Comparison of ENCODE assay signal across 8 cellular contexts in the genomic region with DNA sequence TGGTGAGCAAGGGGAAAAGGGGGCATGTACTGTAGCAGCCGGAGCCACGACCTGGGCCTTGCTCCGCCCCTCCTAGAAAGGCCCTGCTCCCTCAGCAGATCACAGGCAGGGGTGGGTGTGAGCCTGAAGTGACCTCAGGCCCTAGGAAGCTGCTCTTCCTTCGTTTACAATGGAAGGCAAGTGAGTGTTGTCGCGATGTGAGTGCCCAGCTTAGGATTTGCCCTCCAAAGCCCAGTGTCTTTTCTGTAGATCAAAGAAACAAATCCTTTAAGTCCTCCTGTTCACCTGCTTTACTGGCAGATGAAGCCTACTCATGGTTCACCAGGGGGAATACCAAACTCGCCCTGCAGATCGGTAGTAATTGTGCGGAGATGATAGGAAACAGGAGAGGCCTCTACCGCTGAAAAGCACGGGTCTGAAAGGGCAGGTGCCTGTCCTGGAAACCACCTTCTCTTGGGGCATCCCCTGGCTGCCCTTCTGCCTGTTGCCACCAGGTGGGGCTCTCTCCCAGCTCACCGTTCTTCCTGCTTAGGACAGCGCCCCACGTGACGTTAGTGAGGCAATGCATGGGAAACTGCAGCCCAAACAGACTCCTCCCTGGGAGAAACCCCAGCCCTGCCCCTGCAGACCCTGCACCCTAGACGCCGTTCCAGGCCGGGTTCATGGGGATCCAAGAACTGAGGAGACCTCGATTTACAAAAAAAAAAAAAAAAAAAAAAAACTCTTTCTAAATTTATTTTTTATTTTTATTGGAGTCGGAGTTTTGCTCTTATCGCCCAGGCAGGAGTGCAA. TPM values are rescaled to one million over a fixed set of nuclear protein-coding genes. Genes with fewer than 3 reads are reported as not detected.
A peak's percentile ranks its signal among the peaks of the same experiment; 100 is the strongest.
DNase-seq lines count a peak whose midpoint lies in the region; ATAC-seq, FAIRE-seq and TF ChIP-seq lines count a peak whose summit lies in the region.

No MANE protein-coding gene starts in this region.

- peak; percentile 81 for ATAC-seq in HG02840 (IDR thresholded peaks at IDR 0.05; ENCODE audit: low FRiP score, unreplicated experiment)
- peak; percentile 92 to 95 for ATAC-seq in activated naive CD4-positive, alpha-beta T cell treated with anti-CD3 and anti-CD28 coated beads, Interleukin-2, amount 50 U/mL, for 72 hours

- no peaks in the 10 kb centered on the region for H3K36me3 ChIP-seq in uterus

- H3K4me3 ChIP-seq in uterus = no peak overlapping the region

- H3K4me1 ChIP-seq in uterus = no peaks in the 10 kb centered on the region

- H3K36me3 Mint-ChIP-seq in activated naive CD4-positive, alpha-beta T cell treated with anti-CD3 and anti-CD28 coated beads, Interleukin-2, amount 50 U/mL, for 72 hours = peaks cover 0 to 7% of the 10 kb centered on the region in 2 donors

- H3K27ac ChIP-seq in uterus = no peak overlapping the region

- intact Hi-C loops in head of caudate nucleus (cut with DNase I) = no loop called here
- intact Hi-C loops in posterior vena cava (cut with DNase I) = loop anchor here in 1 of 2 donors (10.0 kb wide), 1 partner anchor 62 kb away; a partner anchor contains a TSS
- intact Hi-C loops in uterus (cut with DNase I; ENCODE audit: low total_unique reads) = loop anchor here (10.0 kb wide), 1 partner anchor 62 kb away; a partner anchor contains a TSS

- DNase-seq in GM12892 (ENCODE audit: insufficient read length) (peak; percentile 78), NCI-H1417 treated with DMSO at 0.1 percent for 48 hours (lab: John Stamatoyannopoulos, UW) (peak; percentile 56), SKM-1 treated with dmso at 0.1 percent for 144 hours (lab: John Stamatoyannopoulos, UW; ENCODE audit: unreplicated experiment) (peak; percentile 89), head of caudate nucleus (peak; percentile 83 to 97 (median 92)), posterior vena cava (ENCODE audit: low spot score) (peak; percentile 96), uterus (peak; percentile 86 to 88)
- peak; percentile 94 to 95 for DNase-seq in activated naive CD4-positive, alpha-beta T cell treated with anti-CD3 and anti-CD28 coated beads, Interleukin-2, amount 50 U/mL, for 72 hours (ENCODE audit: low spot score in 2 of 2)

- no peaks in the 10 kb centered on the region for H3K9me3 Mint-ChIP-seq in activated naive CD4-positive, alpha-beta T cell treated with anti-CD3 and anti-CD28 coated beads, Interleukin-2, amount 50 U/mL, for 72 hours

- peak overlapping the region; percentile 90 to 91 for H3K27ac Mint-ChIP-seq in activated naive CD4-positive, alpha-beta T cell treated with anti-CD3 and anti-CD28 coated beads, Interleukin-2, amount 50 U/mL, for 72 hours

- TF ChIP-seq POLR2A in GM12892 (IDR thresholded peaks at IDR 0.05; ENCODE audit: low read depth, low read length) (no peak; the same call in 1 of the 2 replicates), uterus (IDR thresholded peaks at IDR 0.05) (no peak)

- FAIRE-seq in GM12892 (lab: Jason Lieb, UNC) = peak; percentile 100

- H3K9me3 ChIP-seq in uterus = no peaks in the 10 kb centered on the region

- peak; percentile 94 to 100 (median 100) for TF ChIP-seq CTCF in uterus (IDR thresholded peaks at IDR 0.05)

- no peaks in the 10 kb centered on the region for H3K27me3 ChIP-seq in uterus

RNA-seq across cellular contexts. Expression of a gene that starts 34.9 kb away (rescaled TPM):
- 8.6 TPM for polyA plus RNA-seq in GM12892 (2012; ENCODE audit: missing spikeins)
- 10 to 100 TPM; 26.0 to 69.7 TPM for total RNA-seq in activated naive CD4-positive, alpha-beta T cell treated with anti-CD3 and anti-CD28 coated beads, Interleukin-2, amount 50 U/mL, for 72 hours
- total RNA-seq in posterior vena cava (10 to 100 TPM; 30.1 to 41.3 TPM), uterus (10 to 100 TPM in 3 of 4 donors, 1 to 10 TPM in 1; 3.3 to 45.3 (median 17.2) TPM)

RNA-seq across cellular contexts. Expression of a gene that starts 45.9 kb away (rescaled TPM):
- 58.2 TPM for polyA plus RNA-seq in GM12892 (2012; ENCODE audit: missing spikeins)
- 100 to 1,000 TPM; 138 to 153 TPM for total RNA-seq in activated naive CD4-positive, alpha-beta T cell treated with anti-CD3 and anti-CD28 coated beads, Interleukin-2, amount 50 U/mL, for 72 hours
- total RNA-seq in posterior vena cava = 100 to 1,000 TPM; 102 to 112 TPM
- total RNA-seq in uterus = 100 to 1,000 TPM in 2 of 4 donors, 10 to 100 TPM in 2; 40.6 to 146 (median 94.6) TPM

RNA-seq across cellular contexts. Expression of a gene that starts 55.4 kb away (rescaled TPM):
- polyA plus RNA-seq in GM12892 (2012; ENCODE audit: missing spikeins) = 0.47 TPM
- 1 to 10 TPM; 1.7 to 4.5 TPM for total RNA-seq in activated naive CD4-positive, alpha-beta T cell treated with anti-CD3 and anti-CD28 coated beads, Interleukin-2, amount 50 U/mL, for 72 hours
- total RNA-seq in posterior vena cava (not detected), uterus (1 to 10 TPM in 2 of 4 donors, not detected in 2; 1.2 to 1.5 TPM)
